27 cellular contexts compared by ENCODE assay signal in the genomic region with DNA sequence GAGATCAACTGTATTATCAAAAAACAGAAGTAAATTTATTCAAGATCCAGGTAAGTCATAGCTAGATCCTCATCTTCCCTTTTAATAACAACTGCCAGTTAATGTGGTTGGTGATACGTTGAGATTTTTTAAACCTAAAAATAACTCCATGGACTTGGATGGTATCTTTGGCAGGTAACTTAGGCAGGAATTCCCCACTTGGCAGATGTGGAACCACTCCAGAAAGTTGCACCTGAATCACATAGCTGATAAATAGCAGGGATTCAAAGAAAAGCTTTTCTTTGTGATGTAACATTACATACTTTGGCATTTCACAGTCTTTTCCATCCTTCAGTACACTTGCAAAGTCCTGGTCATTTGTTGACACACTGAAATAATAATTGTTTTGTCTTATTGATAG.
"Had no signal": no experiment of that assay in that cellular context is flagged by ENCODE, and none has a peak within 500 bp of the region (broad histone marks: within the 10 kb centered on the region; RNA-seq: fewer than 3 reads in every experiment).

No MANE protein-coding gene starts in this region.

- H3K9me3 Mint-ChIP-seq: activated naive CD8-positive, alpha-beta T cell treated with anti-CD3 and anti-CD28 coated beads for 36 hours; central memory CD8-positive, alpha-beta T cell; WTC11 had no signal

- ATAC-seq: activated CD8-positive, alpha-beta T cell treated with anti-CD3 and anti-CD28 coated beads, Interleukin-2, amount 10 ng/mL, durations not matched to agents 7 days and 5 days; T-helper 17 cell; WTC11 had no signal

- FAIRE-seq: bronchial epithelial cell had no signal

- H3K27me3 Mint-ChIP-seq: activated naive CD8-positive, alpha-beta T cell treated with anti-CD3 and anti-CD28 coated beads for 36 hours; central memory CD8-positive, alpha-beta T cell; T-helper 17 cell had no signal

- H3K9ac ChIP-seq: KMS-11 had no signal

- H3K4me2 ChIP-seq: KMS-11 had no signal

- H3K27ac ChIP-seq: KMS-11 had no signal

- H3K27me3 ChIP-seq: MG63 had no signal

- DNase-seq: activated CD4-positive, alpha-beta T cell treated with anti-CD3 and anti-CD28 coated beads for 48 hours; activated CD4-positive, alpha-beta T cell treated with anti-CD3 and anti-CD28 coated beads, Interleukin-2, amount 50 U/mL, for 4 hours; activated CD4-positive, CD25-positive, alpha-beta regulatory T cell treated with anti-CD3 and anti-CD28 coated beads, Interleukin-2, amount 50 U/mL, for 72 hours; activated CD8-positive, alpha-beta memory T cell treated with anti-CD3 and anti-CD28 coated beads, Interleukin-2, amount 50 U/mL, for 48 hours; activated CD8-positive, alpha-beta T cell treated with anti-CD3 and anti-CD28 coated beads, Interleukin-2, amount 10 ng/mL, durations not matched to agents 7 days and 5 days; activated effector memory CD4-positive, alpha-beta T cell treated with Interleukin-2 at 50 U/mL for 16 hours; activated naive CD4-positive, alpha-beta T cell treated with Interleukin-2 at 50 U/mL for 16 hours; activated naive CD8-positive, alpha-beta T cell treated with anti-CD3 and anti-CD28 coated beads for 36 hours; activated T-cell treated with anti-CD3 and anti-CD28 coated beads, Interleukin-2, amount 50 U/mL, for 1 hour; anterior cingulate cortex; MG63; MV-4-11; NCI-H1092 treated with DMSO at 0.1 percent for 48 hours; NCI-H1417 treated with DMSO at 0.1 percent for 48 hours; NCI-H1694 treated with DMSO at 0.1 percent for 48 hours; NCI-H2029 treated with DMSO at 0.1 percent for 48 hours; NCI-H345; NCI-H510A; NCI-H526 treated with DMSO at 0.1 percent for 48 hours; NCI-H82; SIG-M5; T-helper 17 cell; T-helper 9 cell had no signal

- H3K4me3 ChIP-seq: MG63 had no signal

- H3K4me3 Mint-ChIP-seq: activated CD8-positive, alpha-beta T cell treated with anti-CD3 and anti-CD28 coated beads, Interleukin-2, amount 10 ng/mL, durations not matched to agents 7 days and 5 days; activated naive CD8-positive, alpha-beta T cell treated with anti-CD3 and anti-CD28 coated beads for 36 hours; central memory CD8-positive, alpha-beta T cell; T-helper 17 cell; WTC11 had no signal

- H3K27ac Mint-ChIP-seq: activated CD8-positive, alpha-beta T cell treated with anti-CD3 and anti-CD28 coated beads, Interleukin-2, amount 10 ng/mL, durations not matched to agents 7 days and 5 days; activated naive CD8-positive, alpha-beta T cell treated with anti-CD3 and anti-CD28 coated beads for 36 hours; WTC11 had no signal

- H3K4me1 Mint-ChIP-seq: central memory CD8-positive, alpha-beta T cell; WTC11 had no signal
